Comparison of ENCODE assay signal across 1 cellular context in the genomic region with DNA sequence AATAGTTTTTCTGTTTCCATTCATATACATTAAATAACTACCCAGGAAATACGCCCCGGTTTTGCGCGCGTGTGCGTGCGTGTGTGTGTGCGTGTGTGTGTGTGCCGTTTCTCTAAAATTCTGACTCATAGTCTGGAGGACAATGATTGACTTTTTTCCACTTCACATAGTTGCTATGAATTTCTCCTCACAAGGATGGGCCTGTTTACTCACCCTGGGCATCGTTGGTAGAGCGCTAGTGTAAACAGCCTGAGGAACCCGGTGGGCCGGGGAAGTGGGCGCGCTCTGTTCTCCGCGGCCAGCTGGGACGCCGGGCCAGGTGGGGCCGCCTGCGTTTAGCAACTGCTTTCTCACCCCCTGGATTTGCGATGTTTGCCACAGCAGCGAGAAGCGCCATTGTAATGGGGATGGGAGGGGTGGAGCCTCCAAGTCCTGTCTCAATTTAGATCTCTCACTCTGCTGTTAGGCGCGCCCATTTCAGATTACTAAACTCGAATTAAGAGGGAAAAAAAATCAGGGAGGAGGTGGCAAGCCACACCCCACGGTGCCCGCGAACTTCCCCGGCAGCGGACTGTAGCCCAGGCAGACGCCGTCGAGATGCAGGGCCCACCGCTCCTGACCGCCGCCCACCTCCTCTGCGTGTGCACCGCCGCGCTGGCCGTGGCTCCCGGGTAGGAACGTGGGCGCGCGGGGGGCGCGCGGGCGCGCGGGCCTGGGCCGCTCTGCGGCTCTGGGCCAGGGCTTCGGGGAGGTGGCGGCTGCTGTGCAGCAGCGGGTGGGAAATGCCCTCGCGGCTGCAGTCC.
A peak's percentile ranks its signal among the peaks of the same experiment; 100 is the strongest.
TF ChIP-seq lines count a peak whose summit lies in the region.

Gene CD109 (plus strand): TSS at position 585 of the 803 bp plus-strand sequence. CDS start 13 bp downstream, at position 598.

TF ChIP-seq in A549, 52 proteins besides CTCF, POLR2A, EP300 and RAD21 (continued from another document):
- TF ChIP-seq RNF2 (IDR thresholded peaks at IDR 0.05; ENCODE audit: borderline replicate concordance, low read depth) = no peak
- no peak for TF ChIP-seq SREBF2 (IDR thresholded peaks at IDR 0.05)
- no peak for TF ChIP-seq TFCP2L1 (CRISPR knock-in tag; IDR thresholded peaks at IDR 0.05)
- 0 out of 2 replicates have a peak, but pooled peaks have one; percentile 16 for TF ChIP-seq HOXB13 (CRISPR knock-in tag; IDR thresholded peaks at IDR 0.05; ENCODE audit: low read depth)
- TF ChIP-seq FOSB (CRISPR knock-in tag; IDR thresholded peaks at IDR 0.05) = no peak
- no peak for TF ChIP-seq CHD2 (IDR thresholded peaks at IDR 0.05; ENCODE audit: low read length, partially characterized antibody)
- TF ChIP-seq ELK1 (IDR thresholded peaks at IDR 0.05; ENCODE audit: low read depth, low read length) = no peak
- no peak for TF ChIP-seq RCOR1 (IDR thresholded peaks at IDR 0.05; ENCODE audit: low read depth, low read length)
- TF ChIP-seq ZSCAN20 (CRISPR knock-in tag; IDR thresholded peaks at IDR 0.05) = no peak
- no peak for TF ChIP-seq EHMT2 (IDR thresholded peaks at IDR 0.05; ENCODE audit: low read depth)
- peak; percentile 53; the same call in 1 of the 2 replicates for TF ChIP-seq JUNB (IDR thresholded peaks at IDR 0.05)
- TF ChIP-seq, protein P1, sequence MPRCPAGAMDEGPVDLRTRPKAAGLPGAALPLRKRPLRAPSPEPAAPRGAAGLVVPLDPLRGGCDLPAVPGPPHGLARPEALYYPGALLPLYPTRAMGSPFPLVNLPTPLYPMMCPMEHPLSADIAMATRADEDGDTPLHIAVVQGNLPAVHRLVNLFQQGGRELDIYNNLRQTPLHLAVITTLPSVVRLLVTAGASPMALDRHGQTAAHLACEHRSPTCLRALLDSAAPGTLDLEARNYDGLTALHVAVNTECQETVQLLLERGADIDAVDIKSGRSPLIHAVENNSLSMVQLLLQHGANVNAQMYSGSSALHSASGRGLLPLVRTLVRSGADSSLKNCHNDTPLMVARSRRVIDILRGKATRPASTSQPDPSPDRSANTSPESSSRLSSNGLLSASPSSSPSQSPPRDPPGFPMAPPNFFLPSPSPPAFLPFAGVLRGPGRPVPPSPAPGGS (IDR thresholded peaks at IDR 0.05) = 0 out of 3 replicates have a peak, but pooled peaks have one; percentile 37
- no peak for TF ChIP-seq HOXB5 (CRISPR knock-in tag; IDR thresholded peaks at IDR 0.05)
- TF ChIP-seq HEYL (CRISPR knock-in tag; IDR thresholded peaks at IDR 0.05) = no peak
- peak in 1 of 2 experiments; percentile 70; a peak in 3 of 5 replicates for TF ChIP-seq JUN (IDR thresholded peaks at IDR 0.05)
- TF ChIP-seq GATA3 (IDR thresholded peaks at IDR 0.05; ENCODE audit: borderline replicate concordance) = peak; percentile 50
- peak; percentile 63 for TF ChIP-seq FOSL2 (IDR thresholded peaks at IDR 0.05)
- TF ChIP-seq FOSL2 (CRISPR knock-in tag; IDR thresholded peaks at IDR 0.05) = peak; percentile 96
- peak; percentile 58; the same call in 1 of the 2 replicates for TF ChIP-seq MAX (IDR thresholded peaks at IDR 0.05)
- no peak for TF ChIP-seq HDAC2 (IDR thresholded peaks at IDR 0.05)
- TF ChIP-seq E2F6 (IDR thresholded peaks at IDR 0.05; ENCODE audit: borderline replicate concordance, low read depth) = peak; percentile 12; the same call in 1 of the 2 replicates
- no peak for TF ChIP-seq CBX8 (IDR thresholded peaks at IDR 0.05)
- TF ChIP-seq CEBPB (IDR thresholded peaks at IDR 0.05) = peak in 1 of 2 experiments; percentile 35; a peak in 1 of 4 replicates
- no peak for TF ChIP-seq BHLHE40 (IDR thresholded peaks at IDR 0.05; ENCODE audit: low read depth, low read length)
- TF ChIP-seq ZNF302 (CRISPR knock-in tag; IDR thresholded peaks at IDR 0.05) = no peak
- TF ChIP-seq CBX2 (IDR thresholded peaks at IDR 0.05; ENCODE audit: borderline replicate concordance, low read depth) = no peak
- no peak for TF ChIP-seq CHD4 (IDR thresholded peaks at IDR 0.05; ENCODE audit: borderline replicate concordance)
- TF ChIP-seq PBX3 (IDR thresholded peaks at IDR 0.05) = no peak
- no peak for TF ChIP-seq POLR2AphosphoS2 (conservative IDR thresholded peaks at IDR 0.05; ENCODE audit: low read length)
- TF ChIP-seq NPAS2 (CRISPR knock-in tag; IDR thresholded peaks at IDR 0.05; ENCODE audit: borderline replicate concordance) = no peak
- TF ChIP-seq USF2 (IDR thresholded peaks at IDR 0.05) = no peak
- TF ChIP-seq TP53 (CRISPR knock-in tag; IDR thresholded peaks at IDR 0.05) = no peak
- TF ChIP-seq MAFK (IDR thresholded peaks at IDR 0.05; ENCODE audit: partially characterized antibody) = no peak
- TF ChIP-seq NFE2L2 (conservative IDR thresholded peaks at IDR 0.05; ENCODE audit: low read length) = no peak
